37 cellular contexts compared by ENCODE assay signal in the genomic region with DNA sequence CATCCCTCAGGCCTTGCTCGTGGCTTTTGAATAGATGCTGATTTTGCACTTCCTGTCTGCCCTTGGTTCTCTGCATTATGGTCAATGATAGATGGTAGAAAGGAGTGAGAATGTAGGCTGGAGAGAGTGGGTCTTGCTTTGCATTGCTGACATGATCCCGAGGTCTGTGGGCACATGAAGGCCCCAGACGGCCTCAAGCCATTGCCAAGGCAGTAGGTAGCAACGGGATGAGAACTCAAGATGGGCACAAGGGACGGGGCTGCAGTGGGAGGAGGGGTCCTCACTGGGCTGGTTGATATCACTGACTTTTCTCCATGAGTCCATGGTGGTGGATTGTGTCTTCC. TPM values are rescaled to one million over a fixed set of nuclear protein-coding genes. Genes with fewer than 3 reads are reported as not detected.
"Had no signal": no experiment of that assay in that cellular context is flagged by ENCODE, and none has a peak within 500 bp of the region (broad histone marks: within the 10 kb centered on the region; RNA-seq: fewer than 3 reads in every experiment).

No MANE protein-coding gene starts in this region.

- ATAC-seq: esophagus mucosa; foreskin keratinocyte; gastroesophageal sphincter; left cardiac atrium; left lung; mucosa of descending colon; natural killer cell treated with Interleukin-12 subunit alpha and Interleukin-12 subunit beta and Interleukin-15 and Interleukin-18, amount 100 ng/mL, for 72 hours; stimulated activated effector memory CD8-positive, alpha-beta T cell treated with anti-CD3 and anti-CD28 coated beads, Interleukin-12 subunit alpha, Interleukin-12 subunit beta, amount 100 ng/mL, for 72 hours had no signal

- H3K9me3 ChIP-seq: colonic mucosa, gastroesophageal sphincter, left lung, mucosa of descending colon, neutrophil, sigmoid colon, stomach, tibial artery had no signal

- H3K4me1 Mint-ChIP-seq: endodermal cell, mesothelial cell of epicardium, naive B cell, neural crest cell had no signal

- H3K27me3 ChIP-seq: colonic mucosa, foreskin keratinocyte, left lung, neutrophil, sigmoid colon, stomach, tibial artery had no signal

- H3K27ac ChIP-seq: colonic mucosa, epithelial cell of prostate, foreskin keratinocyte, gastroesophageal sphincter, left lung, neutrophil, parathyroid adenoma, stomach, tibial artery had no signal

- H3K9me3 Mint-ChIP-seq: dendritic cell treated with granulocyte-macrophage colony-stimulating factor and Interleukin-4, amounts not matched to agents 40 ng/mL and 50 ng/mL, for 4 days; endodermal cell; naive B cell; natural killer cell treated with Interleukin-12 subunit alpha and Interleukin-12 subunit beta and Interleukin-15 and Interleukin-18, amount 100 ng/mL, for 72 hours; neural crest cell; stimulated activated effector memory CD8-positive, alpha-beta T cell treated with anti-CD3 and anti-CD28 coated beads, Interleukin-12 subunit alpha, Interleukin-12 subunit beta, amount 100 ng/mL, for 72 hours; type B pancreatic cell had no signal

- H3K9ac ChIP-seq: parathyroid adenoma had no signal

- H3K4me3 Mint-ChIP-seq: dendritic cell treated with granulocyte-macrophage colony-stimulating factor and Interleukin-4, amounts not matched to agents 40 ng/mL and 50 ng/mL, for 4 days; endodermal cell; mesothelial cell of epicardium; naive B cell; natural killer cell treated with Interleukin-12 subunit alpha and Interleukin-12 subunit beta and Interleukin-15 and Interleukin-18, amount 100 ng/mL, for 72 hours; neural crest cell; stimulated activated effector memory CD8-positive, alpha-beta T cell treated with anti-CD3 and anti-CD28 coated beads, Interleukin-12 subunit alpha, Interleukin-12 subunit beta, amount 100 ng/mL, for 72 hours; type B pancreatic cell had no signal

- H2AFZ ChIP-seq: parathyroid adenoma had no signal

- H3K79me2 ChIP-seq: parathyroid adenoma had no signal

- H3K4me1 ChIP-seq: colonic mucosa, foreskin keratinocyte, gastroesophageal sphincter, left lung, parathyroid adenoma, stomach, tibial artery had no signal

- H3K27ac Mint-ChIP-seq: dendritic cell treated with granulocyte-macrophage colony-stimulating factor and Interleukin-4, amounts not matched to agents 40 ng/mL and 50 ng/mL, for 4 days; endodermal cell; mesothelial cell of epicardium; natural killer cell treated with Interleukin-12 subunit alpha and Interleukin-12 subunit beta and Interleukin-15 and Interleukin-18, amount 100 ng/mL, for 72 hours; progenitor cell of endocrine pancreas; stimulated activated effector memory CD8-positive, alpha-beta T cell treated with anti-CD3 and anti-CD28 coated beads, Interleukin-12 subunit alpha, Interleukin-12 subunit beta, amount 100 ng/mL, for 72 hours; type B pancreatic cell had no signal

- H3K36me3 Mint-ChIP-seq: mesothelial cell of epicardium; naive B cell; natural killer cell treated with Interleukin-12 subunit alpha and Interleukin-12 subunit beta and Interleukin-15 and Interleukin-18, amount 100 ng/mL, for 72 hours; stimulated activated effector memory CD8-positive, alpha-beta T cell treated with anti-CD3 and anti-CD28 coated beads, Interleukin-12 subunit alpha, Interleukin-12 subunit beta, amount 100 ng/mL, for 72 hours; type B pancreatic cell had no signal

- DNase-seq: colonic mucosa; effector CD8-positive, alpha-beta T cell; endodermal cell; foreskin keratinocyte; glutamatergic neuron; left cardiac atrium; left lung; mesenchymal stem cell; mucosa of descending colon; naive B cell; sigmoid colon; stimulated activated CD4-positive, alpha-beta T cell treated with anti-CD3 and anti-CD28 coated beads, Interleukin-2, amount 100 ng/mL, for 24 hours; stimulated activated CD4-positive, alpha-beta T cell treated with anti-CD3 and anti-CD28 coated beads, Interleukin-4, amount 100 ng/mL, for 24 hours; stimulated activated naive CD4-positive, alpha-beta T cell treated with Interleukin-2 at 50 U/mL for 16 hours; stomach; tibial artery had no signal

- H3K27me3 Mint-ChIP-seq: naive B cell; natural killer cell treated with Interleukin-12 subunit alpha and Interleukin-12 subunit beta and Interleukin-15 and Interleukin-18, amount 100 ng/mL, for 72 hours; progenitor cell of endocrine pancreas; type B pancreatic cell had no signal

RNA-seq across cellular contexts. Expression of a gene that starts 54.0 kb away (rescaled TPM):
- total RNA-seq: cerebellum; colonic mucosa; esophagus mucosa; fibroblast of lung; foreskin keratinocyte; gastroesophageal sphincter; kidney epithelial cell; left cardiac atrium; left lung; lung microvascular endothelial cell; mesothelial cell of epicardium; mucosa of descending colon; natural killer cell treated with Interleukin-12 subunit alpha and Interleukin-12 subunit beta and Interleukin-15 and Interleukin-18, amount 100 ng/mL, for 72 hours; neural crest cell; omental fat pad; progenitor cell of endocrine pancreas; skeletal muscle tissue; stomach; subcutaneous adipose tissue; temporal lobe; urinary bladder had no signal
